ENCODE assay signal across 8 cellular contexts in the genomic region with DNA sequence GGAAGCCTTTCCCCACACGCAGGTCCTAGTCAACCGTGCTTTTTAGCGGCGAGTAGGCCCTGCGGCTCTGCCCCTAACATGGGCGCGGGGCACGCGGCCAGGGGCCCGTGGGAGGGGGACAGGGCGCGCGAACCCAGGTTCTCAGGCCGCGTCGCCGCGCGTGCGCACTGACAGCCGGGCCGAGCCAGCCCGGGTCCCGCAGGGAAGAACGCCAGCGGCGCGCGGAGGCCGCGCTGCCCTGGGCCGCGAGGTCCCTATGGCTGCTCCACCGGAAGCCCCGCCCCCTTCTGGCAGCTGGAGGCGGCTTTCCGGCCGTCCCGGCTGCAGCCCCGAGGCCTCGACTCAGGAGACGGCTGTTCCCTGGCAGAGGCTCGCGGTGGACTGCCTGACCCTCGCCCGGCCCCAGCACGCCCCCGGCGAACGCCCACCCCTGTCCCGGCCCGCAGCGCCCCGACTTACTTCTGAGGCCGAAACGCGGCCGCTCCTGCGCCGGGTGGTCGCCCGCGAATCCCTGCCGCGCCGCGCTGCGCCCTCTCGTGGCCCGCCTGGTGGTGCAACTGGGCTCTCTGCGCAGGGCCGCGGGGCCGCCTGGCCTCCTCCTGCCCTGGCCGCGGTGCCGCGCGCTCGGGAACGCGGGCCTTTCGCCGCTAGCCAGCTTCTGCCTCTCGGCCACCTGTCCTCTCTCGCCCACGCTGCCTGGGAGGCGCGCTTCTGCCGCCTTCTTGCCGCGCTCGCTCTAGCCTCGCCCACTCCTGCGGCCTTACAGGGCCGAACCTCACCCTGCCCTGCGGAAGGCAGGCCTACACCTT. TPM values are rescaled to one million over a fixed set of nuclear protein-coding genes. Genes with fewer than 3 reads are reported as not detected.
DNase-seq lines count a peak whose midpoint lies in the region; ATAC-seq and TF ChIP-seq lines count a peak whose summit lies in the region.

No MANE protein-coding gene starts in this region.

- peak overlapping the region; percentile 26 for H3K9ac ChIP-seq in rectal smooth muscle tissue (ENCODE audit: low read length)

- H3K27me3 ChIP-seq in right cardiac atrium (ENCODE audit: control insufficient read depth, insufficient read depth) (no peaks in the 10 kb centered on the region), rectal smooth muscle tissue (ENCODE audit: control insufficient read depth, insufficient read depth, low read length) (no peaks in the 10 kb centered on the region), vagina (no peaks in the 10 kb centered on the region)

- peak; percentile 70 to 99 (median 92) for TF ChIP-seq CTCF in vagina (IDR thresholded peaks at IDR 0.05)

- intact Hi-C loops in right cardiac atrium (cut with DNase I) = no loop called here
- intact Hi-C loops in vagina (cut with DNase I) = loop anchor here (2.0 kb wide), 1 partner anchor 83 kb away; the partner anchor contains the start of genes PIGP and TTC3

- H3K4me3 ChIP-seq in right cardiac atrium (ENCODE audit: low read length) (peak overlapping the region; percentile 43), rectal smooth muscle tissue (ENCODE audit: low read length) (peak overlapping the region; percentile 76), vagina (peak overlapping the region; percentile 54 to 66)

- H3K4me1 ChIP-seq in right cardiac atrium (ENCODE audit: control insufficient read depth, insufficient read depth, low read length) (no peaks in the 10 kb centered on the region), rectal smooth muscle tissue (ENCODE audit: control insufficient read depth, insufficient read depth, low read length) (no peaks in the 10 kb centered on the region), vagina (peaks cover 6% of the 10 kb centered on the region)

- H3K9me3 ChIP-seq in right cardiac atrium (ENCODE audit: control insufficient read depth, low read length) = no peaks in the 10 kb centered on the region
- no peaks in the 10 kb centered on the region for H3K9me3 ChIP-seq in vagina

- peak overlapping the region; percentile 97 for H3K27ac ChIP-seq in right cardiac atrium (ENCODE audit: low read length)
- peak overlapping the region; percentile 89 for H3K27ac ChIP-seq in rectal smooth muscle tissue (ENCODE audit: low read depth, low read length)
- H3K27ac ChIP-seq in vagina = peak overlapping the region; percentile 91

- peak; percentile 88 for ATAC-seq in GM18505 (IDR thresholded peaks at IDR 0.05; ENCODE audit: unreplicated experiment)
- ATAC-seq in HG02943 (IDR thresholded peaks at IDR 0.05; ENCODE audit: low read depth, unreplicated experiment) = peak; percentile 85
- ATAC-seq in right cardiac atrium = peak; percentile 99

- DNase-seq in NCI-H1694 treated with DMSO at 0.1 percent for 48 hours (lab: John Stamatoyannopoulos, UW) = peak; percentile 92
- peak; percentile 67 to 94 (median 74) for DNase-seq in T-helper 2 cell
- peak; percentile 18 to 98 (median 90) for DNase-seq in anterior cingulate cortex (lab: John Stamatoyannopoulos, UW)
- DNase-seq in right cardiac atrium = peak; percentile 96 to 99 (median 98)
- DNase-seq in vagina (ENCODE audit: extremely low spot score in 2 of 2) = no peak

- TF ChIP-seq POLR2A in GM18505 (IDR thresholded peaks at IDR 0.05; ENCODE audit: borderline replicate concordance, extremely low read depth, insufficient read depth, insufficient read length) (peak; percentile 66), vagina (IDR thresholded peaks at IDR 0.05) (peak in 1 of 2 donors; percentile 17)

- H3K36me3 ChIP-seq in rectal smooth muscle tissue (ENCODE audit: control insufficient read depth, insufficient read depth, low read length) = no peaks in the 10 kb centered on the region
- no peaks in the 10 kb centered on the region for H3K36me3 ChIP-seq in vagina

- 3% methylated on average over 97 of the region's 97 CpGs for WGBS in right cardiac atrium

RNA-seq across cellular contexts. Expression of gene RIPPLY3, which starts 16.6 kb away (rescaled TPM):
- total RNA-seq in right cardiac atrium (not detected), vagina (not detected)
- not detected for polyA plus RNA-seq in right cardiac atrium

RNA-seq across cellular contexts. Expression of gene HLCS, which starts 23.4 kb away (rescaled TPM):
- total RNA-seq in right cardiac atrium (10 to 100 TPM in 2 of 4 donors, 1 to 10 TPM in 2; 8.0 to 11.4 (median 9.6) TPM), vagina (10.3 TPM)
- 3.5 TPM for polyA plus RNA-seq in right cardiac atrium

Comparison
In these comparisons a context has a peak if more than half of its experiments do, and no peak if none do; other contexts are left out.
1. DNase-seq: peak in NCI-H1694 treated with DMSO at 0.1 percent for 48 hours (single experiment), T-helper 2 cell (5 of 5), anterior cingulate cortex (58 of 58) and right cardiac atrium (3 of 3); none in vagina (0 of 2).
2. Peak in every context shown above with its lines, with median percentiles within 50 percentile points of each other: ATAC-seq, H3K27ac ChIP-seq and H3K4me3 ChIP-seq.